ENCODE assay signal across 1 cellular context in genomic region chr2:219459460-219460311, GRCh38.
TF ChIP-seq lines count a peak whose summit lies in the region.

No MANE protein-coding gene starts in this region.

TF ChIP-seq in SK-N-SH, 30 proteins besides CTCF, POLR2A, EP300 and RAD21:
- TF ChIP-seq TAF1 (IDR thresholded peaks at IDR 0.05; ENCODE audit: borderline replicate concordance, low read depth, low read length) (no peak), TCF12 (IDR thresholded peaks at IDR 0.05) (peak; percentile 51; the same call in 1 of the 2 replicates), SMC3 (IDR thresholded peaks at IDR 0.05; ENCODE audit: low read depth, low read length) (peak; percentile 82), RCOR1 (IDR thresholded peaks at IDR 0.05; ENCODE audit: low read length) (no peak), USF2 (IDR thresholded peaks at IDR 0.05; ENCODE audit: borderline replicate concordance, low read depth, low read length) (no peak), USF1 (IDR thresholded peaks at IDR 0.05; ENCODE audit: borderline replicate concordance, low read depth) (no peak), PBX3 (IDR thresholded peaks at IDR 0.05) (no peak), NFIC (IDR thresholded peaks at IDR 0.05; ENCODE audit: borderline replicate concordance) (no peak)
TF ChIP-seq in SK-N-SH: peak in this region for 2.
